ENCODE assay signal across 38 cellular contexts in the genomic region with DNA sequence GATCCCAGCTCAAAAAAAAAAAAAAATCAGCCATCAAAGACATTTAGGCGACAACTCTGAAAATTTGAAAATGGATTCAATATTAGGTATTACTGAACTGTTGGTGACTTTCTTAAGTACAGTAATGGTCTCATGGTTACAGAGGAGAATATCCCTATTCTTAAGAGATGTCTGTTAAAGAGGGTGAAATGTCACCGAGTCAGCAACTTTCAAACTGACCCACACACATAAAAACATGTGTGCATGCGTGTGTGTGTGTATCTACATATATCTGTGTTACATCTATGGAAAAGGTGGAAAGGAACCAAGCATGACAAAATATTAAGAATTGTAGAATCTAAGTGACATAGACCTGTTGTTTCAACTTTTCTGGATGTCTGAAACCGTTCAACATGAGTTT. TPM values are rescaled to one million over a fixed set of nuclear protein-coding genes. Genes with fewer than 3 reads are reported as not detected.
"Had no signal": no experiment of that assay in that cellular context is flagged by ENCODE, and none has a peak within 500 bp of the region (broad histone marks: within the 10 kb centered on the region; RNA-seq: fewer than 3 reads in every experiment).

No MANE protein-coding gene starts in this region.

- H3K27ac Mint-ChIP-seq: activated B cell treated with CpG ODN at 0.5 μM for 24 hours; activated CD4-positive, alpha-beta memory T cell treated with anti-CD3 and anti-CD28 coated beads for 36 hours; activated CD4-positive, alpha-beta T cell treated with anti-CD3 and anti-CD28 coated beads, Interleukin-2, amount 10 ng/mL, durations not matched to agents 24 days and 14 days; activated naive CD4-positive, alpha-beta T cell treated with anti-CD3 and anti-CD28 coated beads for 36 hours; activated naive CD4-positive, alpha-beta T cell treated with anti-CD3 and anti-CD28 coated beads, Interleukin-2, amount 50 U/mL, for 72 hours; activated naive CD8-positive, alpha-beta T cell treated with anti-CD3 and anti-CD28 coated beads for 36 hours; activated T-cell treated with anti-CD3 and anti-CD28 coated beads, Interleukin-2, amount 50 U/mL, for 72 hours; activated T-helper 1 cell treated with anti-CD3 and anti-CD28 coated beads, Interleukin-12 subunit alpha, Interleukin-12 subunit beta, Interleukin-2, Interleukin-4 antibody, amounts not matched to agents 30 ng/mL and 10 ng/mL and 1 ng/mL, durations not matched to agents 14 hours and 24 hours and 36 hours; activated T-helper 17 cell treated with anti-CD3 and anti-CD28 coated beads, Interleukin-2, amount 50 U/mL, for 72 hours; T-helper 1 cell treated with Interleukin-12 subunit alpha and Interleukin-12 subunit beta and Interleukin-4 antibody, amounts not matched to agents 30 μg/mL and 1 μg/mL, for 36 hours; T-helper 2 cell treated with Interferon-gamma antibody and Interleukin-4, amounts not matched to agents 5 μg/mL and 100 μg/mL, for 36 hours had no signal

- H3K9me3 Mint-ChIP-seq: activated B cell treated with CpG ODN at 0.5 μM for 24 hours; activated CD4-positive, alpha-beta memory T cell treated with anti-CD3 and anti-CD28 coated beads for 36 hours; activated CD4-positive, alpha-beta T cell treated with anti-CD3 and anti-CD28 coated beads, Interleukin-2, amount 10 ng/mL, durations not matched to agents 24 days and 14 days; activated naive CD4-positive, alpha-beta T cell treated with anti-CD3 and anti-CD28 coated beads for 36 hours; activated naive CD4-positive, alpha-beta T cell treated with anti-CD3 and anti-CD28 coated beads, Interleukin-2, amount 50 U/mL, for 72 hours; activated naive CD8-positive, alpha-beta T cell treated with anti-CD3 and anti-CD28 coated beads for 36 hours; activated T-cell treated with anti-CD3 and anti-CD28 coated beads, Interleukin-2, amount 50 U/mL, for 4 hours; activated T-cell treated with anti-CD3 and anti-CD28 coated beads, Interleukin-2, amount 50 U/mL, for 72 hours; activated T-helper 1 cell treated with anti-CD3 and anti-CD28 coated beads, Interleukin-12 subunit alpha, Interleukin-12 subunit beta, Interleukin-2, Interleukin-4 antibody, amounts not matched to agents 30 ng/mL and 10 ng/mL and 1 ng/mL, durations not matched to agents 14 hours and 24 hours and 36 hours; activated T-helper 17 cell treated with anti-CD3 and anti-CD28 coated beads, Interleukin-2, amount 50 U/mL, for 72 hours; central memory CD8-positive, alpha-beta T cell; T-helper 1 cell treated with Interleukin-12 subunit alpha and Interleukin-12 subunit beta and Interleukin-4 antibody, amounts not matched to agents 30 μg/mL and 1 μg/mL, for 36 hours; T-helper 2 cell treated with Interferon-gamma antibody and Interleukin-4, amounts not matched to agents 5 μg/mL and 100 μg/mL, for 36 hours had no signal

- FAIRE-seq: bronchial epithelial cell, TTC549 had no signal

- ATAC-seq: activated naive CD4-positive, alpha-beta T cell treated with anti-CD3 and anti-CD28 coated beads, Interleukin-2, amount 50 U/mL, for 72 hours; activated T-cell treated with anti-CD3 and anti-CD28 coated beads, Interleukin-2, amount 50 U/mL, for 4 hours; activated T-cell treated with anti-CD3 and anti-CD28 coated beads, Interleukin-2, amount 50 U/mL, for 72 hours; activated T-helper 17 cell treated with anti-CD3 and anti-CD28 coated beads, Interleukin-2, amount 50 U/mL, for 72 hours had no signal

- H3K36me3 ChIP-seq: adrenal gland, cardiac muscle cell, colonic mucosa had no signal

- H3K4me3 ChIP-seq: adrenal gland, cardiac muscle cell, colonic mucosa had no signal

- H3K36me3 Mint-ChIP-seq: activated CD4-positive, alpha-beta memory T cell treated with anti-CD3 and anti-CD28 coated beads for 36 hours; activated naive CD4-positive, alpha-beta T cell treated with anti-CD3 and anti-CD28 coated beads, Interleukin-2, amount 50 U/mL, for 72 hours; activated naive CD8-positive, alpha-beta T cell treated with anti-CD3 and anti-CD28 coated beads for 36 hours; brain had no signal

- H3K27ac ChIP-seq: adrenal gland, cardiac muscle cell, colonic mucosa, VCaP had no signal

- H3K4me3 Mint-ChIP-seq: activated B cell treated with CpG ODN at 0.5 μM for 24 hours; activated CD4-positive, alpha-beta memory T cell treated with anti-CD3 and anti-CD28 coated beads for 36 hours; activated CD4-positive, alpha-beta T cell treated with anti-CD3 and anti-CD28 coated beads, Interleukin-2, amount 10 ng/mL, durations not matched to agents 24 days and 14 days; activated naive CD4-positive, alpha-beta T cell treated with anti-CD3 and anti-CD28 coated beads for 36 hours; activated naive CD8-positive, alpha-beta T cell treated with anti-CD3 and anti-CD28 coated beads for 36 hours; activated T-cell treated with anti-CD3 and anti-CD28 coated beads, Interleukin-2, amount 50 U/mL, for 4 hours; activated T-cell treated with anti-CD3 and anti-CD28 coated beads, Interleukin-2, amount 50 U/mL, for 72 hours; activated T-helper 1 cell treated with anti-CD3 and anti-CD28 coated beads, Interleukin-12 subunit alpha, Interleukin-12 subunit beta, Interleukin-2, Interleukin-4 antibody, amounts not matched to agents 30 ng/mL and 10 ng/mL and 1 ng/mL, durations not matched to agents 14 hours and 24 hours and 36 hours; activated T-helper 17 cell treated with anti-CD3 and anti-CD28 coated beads, Interleukin-2, amount 50 U/mL, for 72 hours; brain; central memory CD8-positive, alpha-beta T cell; T-helper 1 cell treated with Interleukin-12 subunit alpha and Interleukin-12 subunit beta and Interleukin-4 antibody, amounts not matched to agents 30 μg/mL and 1 μg/mL, for 36 hours; T-helper 2 cell treated with Interferon-gamma antibody and Interleukin-4, amounts not matched to agents 5 μg/mL and 100 μg/mL, for 36 hours had no signal

- H3K9me3 ChIP-seq: adrenal gland, colonic mucosa had no signal

- H3K4me1 Mint-ChIP-seq: activated CD4-positive, alpha-beta T cell treated with anti-CD3 and anti-CD28 coated beads, Interleukin-2, amount 10 ng/mL, durations not matched to agents 24 days and 14 days had no signal

- H3K4me1 ChIP-seq: adrenal gland, colonic mucosa had no signal

- DNase-seq: activated B cell treated with CpG ODN at 0.5 μM for 24 hours; activated CD4-positive, alpha-beta memory T cell treated with anti-CD3 and anti-CD28 coated beads for 36 hours; activated CD4-positive, alpha-beta T cell treated with anti-CD3 and anti-CD28 coated beads for 4 hours; activated CD4-positive, alpha-beta T cell treated with anti-CD3 and anti-CD28 coated beads, Interleukin-2, amount 10 ng/mL, durations not matched to agents 24 days and 14 days; activated CD4-positive, alpha-beta T cell treated with anti-CD3 and anti-CD28 coated beads, Interleukin-2, amount 50 U/mL, for 1 hour; activated CD4-positive, alpha-beta T cell treated with anti-CD3 and anti-CD28 coated beads, Interleukin-2, amount 50 U/mL, for 4 hours; activated CD4-positive, CD25-positive, alpha-beta regulatory T cell treated with anti-CD3 and anti-CD28 coated beads, Interleukin-2, amount 50 U/mL, for 72 hours; activated CD8-positive, alpha-beta memory T cell treated with anti-CD3 and anti-CD28 coated beads, Interleukin-2, amount 50 U/mL, for 4 hours; activated effector memory CD4-positive, alpha-beta T cell treated with anti-CD3 and anti-CD28 coated beads, Interleukin-2, amount 50 U/mL, for 16 hours; activated gamma-delta T cell treated with Interleukin-2 at 50 U/mL for 16 hours; activated naive CD4-positive, alpha-beta T cell; activated naive CD4-positive, alpha-beta T cell treated with anti-CD3 and anti-CD28 coated beads for 36 hours; activated naive CD4-positive, alpha-beta T cell treated with anti-CD3 and anti-CD28 coated beads, Interleukin-2, amount 50 U/mL, for 16 hours; activated naive CD8-positive, alpha-beta T cell treated with anti-CD3 and anti-CD28 coated beads for 36 hours; activated T-cell treated with anti-CD3 and anti-CD28 coated beads for 4 hours; activated T-cell treated with anti-CD3 and anti-CD28 coated beads, Interleukin-2, amount 50 U/mL, for 1 hour; activated T-cell treated with anti-CD3 and anti-CD28 coated beads, Interleukin-2, amount 50 U/mL, for 4 hours; activated T-cell treated with anti-CD3 and anti-CD28 coated beads, Interleukin-2, amount 50 U/mL, for 72 hours; adrenal gland; amniotic stem cell; aorta; caudate nucleus; cerebellar nuclear complex; colonic mucosa; T-helper 2 cell; T-helper 9 cell had no signal

RNA-seq across cellular contexts. Expression of a gene that starts 41.6 kb away (rescaled TPM):
- total RNA-seq: activated B cell treated with CpG ODN at 0.5 μM for 24 hours; activated CD4-positive, alpha-beta memory T cell treated with anti-CD3 and anti-CD28 coated beads for 36 hours; activated CD8-positive, alpha-beta memory T cell treated with anti-CD3 and anti-CD28 coated beads for 36 hours; activated naive CD4-positive, alpha-beta T cell treated with anti-CD3 and anti-CD28 coated beads for 36 hours; activated naive CD4-positive, alpha-beta T cell treated with anti-CD3 and anti-CD28 coated beads, Interleukin-2, amount 50 U/mL, for 72 hours; activated naive CD8-positive, alpha-beta T cell treated with anti-CD3 and anti-CD28 coated beads for 36 hours; activated T-cell treated with anti-CD3 and anti-CD28 coated beads, Interleukin-2, amount 50 U/mL, for 72 hours; activated T-helper 17 cell treated with anti-CD3 and anti-CD28 coated beads, Interleukin-2, amount 50 U/mL, for 72 hours had no signal
